In genomic region chr9:130692365-130692764, GRCh38 we compare ENCODE assay signal across 12 cellular contexts. TPM values are rescaled to one million over a fixed set of nuclear protein-coding genes. Genes with fewer than 3 reads are reported as not detected.
A peak's percentile ranks its signal among the peaks of the same experiment; 100 is the strongest.
DNase-seq lines count a peak whose midpoint lies in the region; FAIRE-seq and TF ChIP-seq lines count a peak whose summit lies in the region.
"Had no signal": no experiment of that assay in that cellular context is flagged by ENCODE, and none has a peak within 500 bp of the region (broad histone marks: within the 10 kb centered on the region; RNA-seq: fewer than 3 reads in every experiment).

No MANE protein-coding gene starts in this region.

- peak overlapping the region; percentile 71 for H3K4me3 ChIP-seq in iPS-15b (ENCODE audit: low read depth, low read length)

- peaks cover 41% of the 10 kb centered on the region for H3K36me3 Mint-ChIP-seq in activated T-cell treated with anti-CD3 and anti-CD28 coated beads, Interleukin-2, amount 50 U/mL, for 24 hours (ENCODE audit: low read depth)
- peaks cover 31% of the 10 kb centered on the region for H3K36me3 Mint-ChIP-seq in activated naive CD8-positive, alpha-beta T cell treated with anti-CD3 and anti-CD28 coated beads for 36 hours
- peaks cover 29% of the 10 kb centered on the region for H3K36me3 Mint-ChIP-seq in stimulated activated naive CD8-positive, alpha-beta T cell treated with anti-CD3 and anti-CD28 coated beads, Interleukin-15, Interleukin-2, amounts not matched to agents 100 ng/mL and 50 ng/mL, for 24 hours (ENCODE audit: low read depth)

- H3K4me1 Mint-ChIP-seq in activated T-cell treated with anti-CD3 and anti-CD28 coated beads, Interleukin-2, amount 50 U/mL, for 24 hours (ENCODE audit: low read depth): peaks cover 48% of the 10 kb centered on the region
- H3K4me1 Mint-ChIP-seq in activated naive CD8-positive, alpha-beta T cell treated with anti-CD3 and anti-CD28 coated beads for 36 hours: peaks cover 25% of the 10 kb centered on the region
- H3K4me1 Mint-ChIP-seq in stimulated activated naive CD8-positive, alpha-beta T cell treated with anti-CD3 and anti-CD28 coated beads, Interleukin-15, Interleukin-2, amounts not matched to agents 100 ng/mL and 50 ng/mL, for 24 hours (ENCODE audit: low read depth): peaks cover 42% of the 10 kb centered on the region

- H3K9ac ChIP-seq in iPS-15b (ENCODE audit: low read depth, low read length): no peak overlapping the region

- H3K27me3 Mint-ChIP-seq in activated T-cell treated with anti-CD3 and anti-CD28 coated beads, Interleukin-2, amount 50 U/mL, for 24 hours: no peaks in the 10 kb centered on the region
- peaks cover 4% of the 10 kb centered on the region for H3K27me3 Mint-ChIP-seq in activated naive CD8-positive, alpha-beta T cell treated with anti-CD3 and anti-CD28 coated beads for 36 hours
- H3K27me3 Mint-ChIP-seq in stimulated activated naive CD8-positive, alpha-beta T cell treated with anti-CD3 and anti-CD28 coated beads, Interleukin-15, Interleukin-2, amounts not matched to agents 100 ng/mL and 50 ng/mL, for 24 hours: no peaks in the 10 kb centered on the region

- no peak for DNase-seq in activated T-cell treated with anti-CD3 and anti-CD28 coated beads, Interleukin-2, amount 50 U/mL, for 24 hours
- DNase-seq in activated T-cell treated with anti-CD3 and anti-CD28 coated beads for 4 hours: no peak
- DNase-seq in activated naive CD8-positive, alpha-beta T cell treated with anti-CD3 and anti-CD28 coated beads for 36 hours: peak; percentile 40
- no peak for DNase-seq in GM12891 (ENCODE audit: insufficient read length, low spot score)
- DNase-seq in LoVo (ENCODE audit: low spot score): no peak
- DNase-seq in SHP77 treated with DMSO at 0.1 percent for 48 hours (lab: John Stamatoyannopoulos, UW): no peak
- DNase-seq: SHP77 had no signal

- H3K9me3 ChIP-seq in iPS-15b (ENCODE audit: control insufficient read depth, insufficient read depth, low read length): no peaks in the 10 kb centered on the region
- H3K9me3 ChIP-seq: neutrophil had no signal

- FAIRE-seq in GM12891 (lab: Jason Lieb, UNC): no peak

- H3K36me3 ChIP-seq in iPS-15b (ENCODE audit: control insufficient read depth, insufficient read depth, low read length): peaks cover 15% of the 10 kb centered on the region

- H3K27me3 ChIP-seq in iPS-15b (ENCODE audit: control insufficient read depth, insufficient read depth, low read length): no peaks in the 10 kb centered on the region
- H3K27me3 ChIP-seq: BLaER1 treated with 17β-estradiol and CSF1 and Interleukin-3, amounts not matched to agents 10 nM and 100 nM had no signal

- H3K9me3 Mint-ChIP-seq in activated T-cell treated with anti-CD3 and anti-CD28 coated beads, Interleukin-2, amount 50 U/mL, for 24 hours: no peaks in the 10 kb centered on the region
- peaks cover 1% of the 10 kb centered on the region for H3K9me3 Mint-ChIP-seq in activated naive CD8-positive, alpha-beta T cell treated with anti-CD3 and anti-CD28 coated beads for 36 hours
- H3K9me3 Mint-ChIP-seq in stimulated activated naive CD8-positive, alpha-beta T cell treated with anti-CD3 and anti-CD28 coated beads, Interleukin-15, Interleukin-2, amounts not matched to agents 100 ng/mL and 50 ng/mL, for 24 hours: no peaks in the 10 kb centered on the region

- no peak overlapping the region for H3K27ac Mint-ChIP-seq in activated T-cell treated with anti-CD3 and anti-CD28 coated beads, Interleukin-2, amount 50 U/mL, for 24 hours
- peak overlapping the region; percentile 14 for H3K27ac Mint-ChIP-seq in activated naive CD8-positive, alpha-beta T cell treated with anti-CD3 and anti-CD28 coated beads for 36 hours
- H3K27ac Mint-ChIP-seq in stimulated activated naive CD8-positive, alpha-beta T cell treated with anti-CD3 and anti-CD28 coated beads, Interleukin-15, Interleukin-2, amounts not matched to agents 100 ng/mL and 50 ng/mL, for 24 hours: peak overlapping the region; percentile 23

- TF ChIP-seq POLR2A in GM12891 (IDR thresholded peaks at IDR 0.05; ENCODE audit: low read depth, low read length): no peak

- H3K4me1 ChIP-seq in iPS-15b (ENCODE audit: control insufficient read depth, insufficient read depth, low read length): peaks cover 4% of the 10 kb centered on the region

- peak overlapping the region; percentile 94 for H3K4me3 Mint-ChIP-seq in activated T-cell treated with anti-CD3 and anti-CD28 coated beads, Interleukin-2, amount 50 U/mL, for 24 hours
- peak overlapping the region; percentile 96 for H3K4me3 Mint-ChIP-seq in activated naive CD8-positive, alpha-beta T cell treated with anti-CD3 and anti-CD28 coated beads for 36 hours
- H3K4me3 Mint-ChIP-seq in stimulated activated naive CD8-positive, alpha-beta T cell treated with anti-CD3 and anti-CD28 coated beads, Interleukin-15, Interleukin-2, amounts not matched to agents 100 ng/mL and 50 ng/mL, for 24 hours: peak overlapping the region; percentile 97

TF ChIP-seq in GM12891, 5 proteins besides CTCF, POLR2A, EP300 and RAD21:
- TF ChIP-seq SPI1 (IDR thresholded peaks at IDR 0.05; ENCODE audit: low read depth, low read length) (no peak), TAF1 (IDR thresholded peaks at IDR 0.05; ENCODE audit: low read depth, low read length) (no peak), POU2F2 (IDR thresholded peaks at IDR 0.05; ENCODE audit: low read depth, low read length) (no peak), PAX5 (IDR thresholded peaks at IDR 0.05; ENCODE audit: insufficient read depth, low read length, severe bottlenecking) (no peak), POLR2AphosphoS5 (IDR thresholded peaks at IDR 0.05; ENCODE audit: low read depth, low read length) (no peak)
TF ChIP-seq in GM12891: peak in this region for 0.

RNA-seq across cellular contexts. Expression of gene EXOSC2, which starts 1.2 kb away (rescaled TPM):
- 100 to 1,000 TPM in 1 of 2 experiments, 10 to 100 TPM in 1; 96.4 to 101 TPM for total RNA-seq in activated naive CD8-positive, alpha-beta T cell treated with anti-CD3 and anti-CD28 coated beads for 36 hours
- polyA plus RNA-seq in GM12891 (2012; ENCODE audit: low read depth, missing spikeins): 23.6 TPM

RNA-seq across cellular contexts. Expression of gene PRDM12, which starts 28.0 kb away (rescaled TPM):
- not detected for total RNA-seq in activated naive CD8-positive, alpha-beta T cell treated with anti-CD3 and anti-CD28 coated beads for 36 hours
- polyA plus RNA-seq in GM12891 (2012; ENCODE audit: low read depth, missing spikeins): not detected
- total RNA-seq: LHCN-M2 had no signal
